Comparison of ENCODE assay signal across 37 cellular contexts in the genomic region with DNA sequence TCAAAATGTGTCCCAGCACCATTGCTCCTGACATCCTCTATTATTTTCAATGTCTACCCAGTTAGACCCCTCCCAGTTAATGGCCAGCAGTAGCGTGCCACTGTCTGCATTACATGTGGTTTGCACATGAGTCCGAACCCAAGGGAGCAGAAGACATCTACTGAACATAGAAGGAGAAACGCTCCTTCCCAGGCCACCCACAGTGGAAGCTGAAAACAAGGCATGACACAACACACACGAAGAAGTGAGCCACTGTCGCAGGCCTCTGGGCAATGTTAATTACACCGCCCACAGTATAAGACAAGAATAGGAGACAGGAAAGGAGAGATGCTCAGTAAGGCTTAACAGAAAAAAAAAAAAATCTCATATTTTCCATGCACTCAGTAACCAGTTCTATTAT. TPM values are rescaled to one million over a fixed set of nuclear protein-coding genes. Genes with fewer than 3 reads are reported as not detected.
"Had no signal": no experiment of that assay in that cellular context is flagged by ENCODE, and none has a peak within 500 bp of the region (broad histone marks: within the 10 kb centered on the region; RNA-seq: fewer than 3 reads in every experiment).

No MANE protein-coding gene starts in this region.

- H3K36me3 ChIP-seq: ascending aorta, cardiac muscle cell, Peyer's patch, SJSA1 had no signal

- DNase-seq: activated CD4-positive, alpha-beta T cell treated with anti-CD3 and anti-CD28 coated beads, Interleukin-2, amount 10 ng/mL, durations not matched to agents 24 days and 14 days; activated CD4-positive, alpha-beta T cell treated with anti-CD3 and anti-CD28 coated beads, Interleukin-2, amount 50 U/mL, for 4 hours; activated CD8-positive, alpha-beta T cell treated with anti-CD3 and anti-CD28 coated beads for 36 hours; activated effector memory CD4-positive, alpha-beta T cell treated with anti-CD3 and anti-CD28 coated beads, Interleukin-2, amount 50 U/mL, for 16 hours; activated naive CD4-positive, alpha-beta T cell; activated naive CD4-positive, alpha-beta T cell treated with anti-CD3 and anti-CD28 coated beads, Interleukin-2, amount 50 U/mL, for 16 hours; activated naive CD8-positive, alpha-beta T cell treated with anti-CD3 and anti-CD28 coated beads for 36 hours; activated T-cell treated with anti-CD3 and anti-CD28 coated beads, Interleukin-2, amount 50 U/mL, for 1 hour; activated T-cell treated with anti-CD3 and anti-CD28 coated beads, Interleukin-2, amount 50 U/mL, for 72 hours; amniotic stem cell; MM.1S; MV-4-11; NCI-H1092; NCI-H1417; NCI-H146; NCI-H187; NCI-H2029 treated with DMSO at 0.1 percent for 48 hours; NCI-H2107; NCI-H2171; NCI-H510A; NCI-H526; NCI-H748 treated with DMSO at 0.1 percent for 48 hours; NK-92 treated with Interleukin-12 subunit alpha and Interleukin-12 subunit beta, amount 100 ng/mL, for 24 hours; PC-3; Peyer's patch; SHP77; SK-N-SH had no signal

- H3K36me3 Mint-ChIP-seq: activated naive CD8-positive, alpha-beta T cell treated with anti-CD3 and anti-CD28 coated beads for 36 hours had no signal

- H3K27ac Mint-ChIP-seq: activated CD4-positive, alpha-beta T cell treated with anti-CD3 and anti-CD28 coated beads, Interleukin-2, amount 10 ng/mL, durations not matched to agents 24 days and 14 days; activated CD8-positive, alpha-beta T cell treated with anti-CD3 and anti-CD28 coated beads for 36 hours; activated naive CD8-positive, alpha-beta T cell treated with anti-CD3 and anti-CD28 coated beads for 36 hours; activated T-cell treated with anti-CD3 and anti-CD28 coated beads, Interleukin-2, amount 50 U/mL, for 72 hours; activated T-helper 17 cell treated with anti-CD3 and anti-CD28 coated beads, Interleukin-2, amount 50 U/mL, for 72 hours; T-helper 1 cell treated with Interleukin-12 subunit alpha and Interleukin-12 subunit beta and Interleukin-4 antibody, amounts not matched to agents 30 μg/mL and 1 μg/mL, for 36 hours; T-helper 2 cell treated with Interferon-gamma antibody and Interleukin-4, amounts not matched to agents 5 μg/mL and 100 μg/mL, for 36 hours had no signal

- H3K4me1 ChIP-seq: Peyer's patch, SJSA1 had no signal

- H3K4me2 ChIP-seq: KMS-11, SK-N-SH had no signal

- H3K4me1 Mint-ChIP-seq: activated CD4-positive, alpha-beta T cell treated with anti-CD3 and anti-CD28 coated beads, Interleukin-2, amount 10 ng/mL, durations not matched to agents 24 days and 14 days; activated naive CD8-positive, alpha-beta T cell treated with anti-CD3 and anti-CD28 coated beads for 36 hours; activated T-helper 17 cell treated with anti-CD3 and anti-CD28 coated beads, Interleukin-2, amount 50 U/mL, for 72 hours; central memory CD8-positive, alpha-beta T cell had no signal

- H3K27ac ChIP-seq: cardiac muscle cell, KMS-11, Peyer's patch, RWPE1, SJSA1 had no signal

- H3K4me3 Mint-ChIP-seq: activated CD4-positive, alpha-beta T cell treated with anti-CD3 and anti-CD28 coated beads, Interleukin-2, amount 10 ng/mL, durations not matched to agents 24 days and 14 days; activated CD8-positive, alpha-beta T cell treated with anti-CD3 and anti-CD28 coated beads for 36 hours; activated naive CD8-positive, alpha-beta T cell treated with anti-CD3 and anti-CD28 coated beads for 36 hours; activated T-cell treated with anti-CD3 and anti-CD28 coated beads, Interleukin-2, amount 50 U/mL, for 72 hours; activated T-helper 17 cell treated with anti-CD3 and anti-CD28 coated beads, Interleukin-2, amount 50 U/mL, for 72 hours; central memory CD8-positive, alpha-beta T cell; T-helper 1 cell treated with Interleukin-12 subunit alpha and Interleukin-12 subunit beta and Interleukin-4 antibody, amounts not matched to agents 30 μg/mL and 1 μg/mL, for 36 hours; T-helper 2 cell treated with Interferon-gamma antibody and Interleukin-4, amounts not matched to agents 5 μg/mL and 100 μg/mL, for 36 hours had no signal

- H3K4me3 ChIP-seq: ascending aorta, cardiac muscle cell, Peyer's patch, SJSA1 had no signal

- FAIRE-seq: TTC549 had no signal

- H3K9me3 Mint-ChIP-seq: activated CD4-positive, alpha-beta T cell treated with anti-CD3 and anti-CD28 coated beads, Interleukin-2, amount 10 ng/mL, durations not matched to agents 24 days and 14 days; activated naive CD8-positive, alpha-beta T cell treated with anti-CD3 and anti-CD28 coated beads for 36 hours; central memory CD8-positive, alpha-beta T cell; T-helper 1 cell treated with Interleukin-12 subunit alpha and Interleukin-12 subunit beta and Interleukin-4 antibody, amounts not matched to agents 30 μg/mL and 1 μg/mL, for 36 hours; T-helper 2 cell treated with Interferon-gamma antibody and Interleukin-4, amounts not matched to agents 5 μg/mL and 100 μg/mL, for 36 hours had no signal

- ATAC-seq: activated CD8-positive, alpha-beta T cell treated with anti-CD3 and anti-CD28 coated beads for 36 hours; activated T-cell treated with anti-CD3 and anti-CD28 coated beads, Interleukin-2, amount 50 U/mL, for 72 hours; activated T-helper 17 cell treated with anti-CD3 and anti-CD28 coated beads, Interleukin-2, amount 50 U/mL, for 72 hours; PC-3 had no signal

- H3K27me3 ChIP-seq: ascending aorta, cardiac muscle cell, Peyer's patch, SJSA1 had no signal

- H3K9ac ChIP-seq: KMS-11, SK-N-SH had no signal

- H3K9me3 ChIP-seq: ascending aorta, Peyer's patch, SJSA1, SK-N-SH had no signal

RNA-seq across cellular contexts. Expression of gene MKX, which starts 50.5 kb away (rescaled TPM):
- total RNA-seq: activated CD4-positive, alpha-beta T cell treated with anti-CD3 and anti-CD28 coated beads, Interleukin-2, amount 10 ng/mL, durations not matched to agents 24 days and 14 days; SJSA1 had no signal
- polyA plus RNA-seq: cardiac muscle cell, SK-N-SH had no signal
